32 cellular contexts compared by ENCODE assay signal in genomic region chr3:178771511-178771910, GRCh38.
"Had no signal": no experiment of that assay in that cellular context is flagged by ENCODE, and none has a peak within 500 bp of the region (broad histone marks: within the 10 kb centered on the region; RNA-seq: fewer than 3 reads in every experiment).

No MANE protein-coding gene starts in this region.

- H3K4me1 ChIP-seq: adrenal gland, body of pancreas, colonic mucosa had no signal

- DNase-seq: activated CD4-positive, alpha-beta memory T cell treated with anti-CD3 and anti-CD28 coated beads for 36 hours; activated CD4-positive, alpha-beta T cell treated with anti-CD3 and anti-CD28 coated beads for 36 hours; activated CD4-positive, alpha-beta T cell treated with anti-CD3 and anti-CD28 coated beads, Interleukin-2, amount 10 ng/mL, durations not matched to agents 24 days and 14 days; activated CD4-positive, CD25-positive, alpha-beta regulatory T cell; activated CD4-positive, CD25-positive, alpha-beta regulatory T cell treated with anti-CD3 and anti-CD28 coated beads, Interleukin-2, amount 50 U/mL, for 72 hours; activated CD8-positive, alpha-beta memory T cell treated with anti-CD3 and anti-CD28 coated beads, Interleukin-2, amount 10 ng/mL, durations not matched to agents 7 days and 5 days; activated CD8-positive, alpha-beta memory T cell treated with anti-CD3 and anti-CD28 coated beads, Interleukin-2, amount 50 U/mL, for 4 hours; activated CD8-positive, alpha-beta T cell treated with anti-CD3 and anti-CD28 coated beads, Interleukin-2, amount 10 ng/mL, durations not matched to agents 7 days and 5 days; activated effector memory CD4-positive, alpha-beta T cell treated with anti-CD3 and anti-CD28 coated beads, Interleukin-2, amount 50 U/mL, for 16 hours; activated naive CD4-positive, alpha-beta T cell treated with anti-CD3 and anti-CD28 coated beads for 36 hours; activated naive CD8-positive, alpha-beta T cell treated with anti-CD3 and anti-CD28 coated beads for 36 hours; activated naive CD8-positive, alpha-beta T cell treated with anti-CD3 and anti-CD28 coated beads, Interleukin-2, amount 50 U/mL, for 24 hours; activated T-cell treated with anti-CD3 and anti-CD28 coated beads, Interleukin-2, amount 50 U/mL, for 1 hour; activated T-cell treated with anti-CD3 and anti-CD28 coated beads, Interleukin-2, amount 50 U/mL, for 48 hours; adrenal gland; amygdala; aorta; body of pancreas; central memory CD4-positive, alpha-beta T cell; cerebellar nuclear complex; colonic mucosa; effector memory CD4-positive, alpha-beta T cell; endodermal cell; erythroblast; foreskin melanocyte; heart right ventricle; T-helper 17 cell; T1000; WERI-Rb-1 had no signal

- ATAC-seq: activated CD4-positive, alpha-beta T cell treated with anti-CD3 and anti-CD28 coated beads for 36 hours; activated CD8-positive, alpha-beta memory T cell treated with anti-CD3 and anti-CD28 coated beads, Interleukin-2, amount 10 ng/mL, durations not matched to agents 7 days and 5 days; activated CD8-positive, alpha-beta T cell treated with anti-CD3 and anti-CD28 coated beads, Interleukin-2, amount 10 ng/mL, durations not matched to agents 7 days and 5 days; activated naive CD8-positive, alpha-beta T cell treated with anti-CD3 and anti-CD28 coated beads, Interleukin-2, amount 50 U/mL, for 24 hours; body of pancreas; gastroesophageal sphincter; heart right ventricle; T-helper 17 cell had no signal

- H3K27ac ChIP-seq: adrenal gland, body of pancreas, cardiac muscle cell, colonic mucosa, esophagus muscularis mucosa, gastroesophageal sphincter, heart right ventricle, WERI-Rb-1 had no signal

- H3K9me3 ChIP-seq: adrenal gland, body of pancreas, colonic mucosa, esophagus muscularis mucosa, gastroesophageal sphincter, heart right ventricle had no signal

- H3K36me3 ChIP-seq: adrenal gland, cardiac muscle cell, colonic mucosa, esophagus muscularis mucosa, gastroesophageal sphincter, heart right ventricle, WERI-Rb-1 had no signal

- H3K4me3 ChIP-seq: adrenal gland, body of pancreas, cardiac muscle cell, colonic mucosa, esophagus muscularis mucosa, gastroesophageal sphincter, heart right ventricle had no signal

- H3K27me3 ChIP-seq: adrenal gland, body of pancreas, cardiac muscle cell, colonic mucosa, esophagus muscularis mucosa, gastroesophageal sphincter, heart right ventricle had no signal
